1 cellular context compared by ENCODE assay signal in the genomic region with DNA sequence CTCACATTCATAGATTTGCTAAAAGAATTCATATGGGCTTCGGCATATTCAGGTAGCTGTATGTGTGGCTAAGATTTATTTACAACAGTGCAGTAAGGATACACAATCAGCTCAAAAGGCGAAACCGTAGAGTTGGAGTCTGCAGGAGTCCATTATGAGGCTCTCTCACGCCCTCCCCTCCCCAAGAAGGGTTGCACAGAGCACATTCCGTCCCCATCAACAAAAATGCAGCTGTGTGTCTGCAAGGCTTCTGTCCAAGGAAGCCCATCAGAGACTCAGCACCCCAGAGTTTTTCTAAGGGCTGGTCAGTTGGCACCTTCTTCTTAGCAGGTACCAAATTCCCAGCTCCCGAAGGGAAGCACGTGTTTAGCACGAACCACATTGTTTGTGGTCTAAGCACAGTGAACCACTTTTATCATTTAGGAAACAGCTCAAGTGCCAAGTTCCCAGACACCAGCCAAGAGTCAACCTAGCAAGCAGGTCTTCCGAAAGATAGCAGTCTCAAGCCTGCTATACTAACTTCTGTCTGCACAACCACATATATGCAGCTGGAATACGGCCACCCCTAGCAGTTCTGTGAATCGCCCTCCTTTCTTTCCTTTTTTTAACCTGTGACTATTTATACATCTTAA.
TF ChIP-seq lines count a peak whose summit lies in the region.

No MANE protein-coding gene starts in this region.

TF ChIP-seq in K562, 482 proteins besides CTCF, POLR2A, EP300 and RAD21 (continued from another document):
- no peak for TF ChIP-seq ZBTB34 (CRISPR knock-in tag; IDR thresholded peaks at IDR 0.05)
- no peak for TF ChIP-seq FOXK1 (CRISPR knock-in tag; IDR thresholded peaks at IDR 0.05; ENCODE audit: borderline replicate concordance)
- no peak for TF ChIP-seq ZNF668 (CRISPR knock-in tag; IDR thresholded peaks at IDR 0.05)
- no peak for TF ChIP-seq TSC22D4 (tag; IDR thresholded peaks at IDR 0.05)
- no peak for TF ChIP-seq HOXB6 (CRISPR knock-in tag; IDR thresholded peaks at IDR 0.05; ENCODE audit: borderline replicate concordance)
- TF ChIP-seq FOXA3 (CRISPR knock-in tag; conservative IDR thresholded peaks at IDR 0.05 in 1 of 2, IDR thresholded peaks at IDR 0.05 in 1 of 2), result no peak
- TF ChIP-seq HIVEP1 (CRISPR knock-in tag; IDR thresholded peaks at IDR 0.05), result no peak
- TF ChIP-seq ZNF121 (CRISPR knock-in tag; conservative IDR thresholded peaks at IDR 0.05), result no peak
- no peak for TF ChIP-seq ZBTB7A (IDR thresholded peaks at IDR 0.05; ENCODE audit: borderline replicate concordance, control insufficient read depth, low read depth, low read length)
- no peak for TF ChIP-seq KAT2B (IDR thresholded peaks at IDR 0.05; ENCODE audit: low read depth, low read length)
- peak; percentile 22; the same call in 1 of the 2 replicates for TF ChIP-seq SMAD4 (CRISPR knock-in tag; conservative IDR thresholded peaks at IDR 0.05)
- TF ChIP-seq CBFA2T2 (conservative IDR thresholded peaks at IDR 0.05), result 0 out of 2 replicates have a peak, but pooled peaks have one; percentile 19
- no peak for TF ChIP-seq U2AF2 (optimal IDR thresholded peaks at IDR 0.05; ENCODE audit: low read depth, low read length)
- TF ChIP-seq FUS (optimal IDR thresholded peaks at IDR 0.05; ENCODE audit: low read depth, low read length), result no peak
- TF ChIP-seq KDM2B (CRISPR knock-in tag; IDR thresholded peaks at IDR 0.05), result no peak
- TF ChIP-seq L3MBTL2 (IDR thresholded peaks at IDR 0.05), result peak; percentile 81
- no peak for TF ChIP-seq EGR1 (conservative IDR thresholded peaks at IDR 0.05)
- no peak for TF ChIP-seq BRF1 (IDR thresholded peaks at IDR 0.05; ENCODE audit: borderline replicate concordance, extremely low read depth, insufficient read length)
- no peak for TF ChIP-seq ZBTB9 (CRISPR knock-in tag; IDR thresholded peaks at IDR 0.05)
- TF ChIP-seq ZFPM2 (CRISPR knock-in tag; IDR thresholded peaks at IDR 0.05), result no peak
- no peak for TF ChIP-seq RFX7 (CRISPR knock-in tag; IDR thresholded peaks at IDR 0.05)
- no peak for TF ChIP-seq TGIF2 (CRISPR knock-in tag; IDR thresholded peaks at IDR 0.05)
- TF ChIP-seq RHOXF2B (CRISPR knock-in tag; conservative IDR thresholded peaks at IDR 0.05), result no peak
- no peak for TF ChIP-seq CTCFL (IDR thresholded peaks at IDR 0.05; ENCODE audit: borderline replicate concordance, insufficient read depth, low read depth, low read length, poor library complexity, severe bottlenecking)
- no peak for TF ChIP-seq FOXM1 (IDR thresholded peaks at IDR 0.05; ENCODE audit: low read depth)
- TF ChIP-seq FOXM1 (CRISPR knock-in tag; IDR thresholded peaks at IDR 0.05; ENCODE audit: low read depth), result no peak
- TF ChIP-seq FOXK2 (conservative IDR thresholded peaks at IDR 0.05 in 1 of 2, IDR thresholded peaks at IDR 0.05 in 1 of 2; ENCODE audit: low read depth in 2 of 2), result peak in 1 of 2 experiments; percentile 72; a peak in 2 of 4 replicates
- TF ChIP-seq LCOR (CRISPR knock-in tag; IDR thresholded peaks at IDR 0.05), result no peak
- no peak for TF ChIP-seq ZKSCAN1 (IDR thresholded peaks at IDR 0.05; ENCODE audit: low read depth, low read length)
- TF ChIP-seq ATF1 (CRISPR knock-in tag; IDR thresholded peaks at IDR 0.05), result no peak
- TF ChIP-seq ATF1 (tag; IDR thresholded peaks at IDR 0.05), result no peak
- no peak for TF ChIP-seq ZFP1 (CRISPR knock-in tag; IDR thresholded peaks at IDR 0.05)
- TF ChIP-seq MED1 (CRISPR knock-in tag; IDR thresholded peaks at IDR 0.05; ENCODE audit: borderline replicate concordance), result no peak
- no peak for TF ChIP-seq ZEB2 (IDR thresholded peaks at IDR 0.05)
- peak; percentile 41; the same call in 1 of the 2 replicates for TF ChIP-seq BHLHE40 (IDR thresholded peaks at IDR 0.05; ENCODE audit: low read length)
- no peak for TF ChIP-seq ZNF699 (CRISPR knock-in tag; IDR thresholded peaks at IDR 0.05; ENCODE audit: insufficient replicate concordance)
- no peak for TF ChIP-seq ZNF184 (CRISPR knock-in tag; IDR thresholded peaks at IDR 0.05)
- no peak for TF ChIP-seq HEY1 (CRISPR knock-in tag; IDR thresholded peaks at IDR 0.05; ENCODE audit: borderline replicate concordance)
- no peak for TF ChIP-seq RNF219 (CRISPR knock-in tag; IDR thresholded peaks at IDR 0.05)
- TF ChIP-seq MAX (CRISPR knock-in tag; IDR thresholded peaks at IDR 0.05), result peak; percentile 64; the same call in 1 of the 2 replicates
- no peak for TF ChIP-seq CBX8 (IDR thresholded peaks at IDR 0.05; ENCODE audit: borderline replicate concordance, extremely low read depth, low read depth, low read length, poor library complexity, severe bottlenecking)
- no peak for TF ChIP-seq SETDB1 (IDR thresholded peaks at IDR 0.05; ENCODE audit: low read length)
- TF ChIP-seq TBL1XR1 (IDR thresholded peaks at IDR 0.05; ENCODE audit: low read length in 2 of 2), result no peak
- no peak for TF ChIP-seq RBM25 (IDR thresholded peaks at IDR 0.05; ENCODE audit: low read depth, low read length, severe bottlenecking)
- TF ChIP-seq HES1 (IDR thresholded peaks at IDR 0.05; ENCODE audit: low read depth), result no peak
- TF ChIP-seq ZNF146 (CRISPR knock-in tag; IDR thresholded peaks at IDR 0.05; ENCODE audit: unreplicated experiment), result no peak
